ENCODE assay signal across 23 cellular contexts in the genomic region with DNA sequence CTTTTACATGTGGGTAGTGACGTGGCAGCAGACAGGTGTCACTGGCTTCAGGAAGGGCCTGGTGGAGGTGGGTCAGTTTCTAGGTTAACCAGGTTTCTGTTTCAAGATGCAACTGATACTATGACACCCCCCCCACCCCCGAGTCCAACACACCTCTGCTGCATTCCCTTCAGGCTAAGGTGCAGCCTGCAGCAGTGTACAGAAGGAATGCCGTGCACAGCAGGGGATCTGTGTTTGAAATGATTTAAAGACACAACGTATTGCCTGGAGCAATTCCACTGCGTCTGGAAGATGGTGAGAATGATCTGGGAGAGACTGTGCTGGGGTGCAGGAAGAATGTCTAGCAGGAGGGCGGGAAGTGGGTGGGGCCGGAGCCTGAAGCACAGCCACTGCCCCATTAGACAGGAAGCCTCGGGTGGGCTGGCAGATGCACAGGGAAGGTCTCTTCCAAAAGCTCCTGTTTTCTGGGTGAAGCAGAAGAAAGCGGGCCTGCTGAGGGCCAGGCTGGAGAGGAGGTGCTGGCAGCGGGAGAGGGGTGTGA. TPM values are rescaled to one million over a fixed set of nuclear protein-coding genes. Genes with fewer than 3 reads are reported as not detected.
DNase-seq lines count a peak whose midpoint lies in the region; ATAC-seq and TF ChIP-seq lines count a peak whose summit lies in the region.
"Had no signal": no experiment of that assay in that cellular context is flagged by ENCODE, and none has a peak within 500 bp of the region (broad histone marks: within the 10 kb centered on the region; RNA-seq: fewer than 3 reads in every experiment).

No MANE protein-coding gene starts in this region.

- peaks cover 4% of the 10 kb centered on the region for H3K4me1 Mint-ChIP-seq in activated naive CD8-positive, alpha-beta T cell treated with anti-CD3 and anti-CD28 coated beads, Interleukin-2, amount 10 ng/mL, durations not matched to agents 7 days and 5 days
- no peaks in the 10 kb centered on the region for H3K4me1 Mint-ChIP-seq in activated naive CD8-positive, alpha-beta T cell treated with anti-CD3 and anti-CD28 coated beads, Interleukin-2, amount 50 U/mL, for 24 hours
- H3K4me1 Mint-ChIP-seq: activated B cell treated with CpG ODN at 0.5 μM for 24 hours; activated naive CD8-positive, alpha-beta T cell treated with anti-CD3 and anti-CD28 coated beads for 36 hours had no signal

- CTCF ChIA-PET in RWPE1 (lab: Yijun Ruan, JAX), result no interaction called here

- H3K36me3 Mint-ChIP-seq in activated naive CD8-positive, alpha-beta T cell treated with anti-CD3 and anti-CD28 coated beads, Interleukin-2, amount 10 ng/mL, durations not matched to agents 7 days and 5 days, result peaks cover 7% of the 10 kb centered on the region
- H3K36me3 Mint-ChIP-seq in activated naive CD8-positive, alpha-beta T cell treated with anti-CD3 and anti-CD28 coated beads, Interleukin-2, amount 50 U/mL, for 24 hours (ENCODE audit: low read depth), result peaks cover 14% of the 10 kb centered on the region
- H3K36me3 Mint-ChIP-seq: activated naive CD8-positive, alpha-beta T cell treated with anti-CD3 and anti-CD28 coated beads for 36 hours had no signal

- POLR2A ChIA-PET in activated naive CD8-positive, alpha-beta T cell treated with anti-CD3 and anti-CD28 coated beads, Interleukin-2, amount 10 ng/mL, durations not matched to agents 7 days and 5 days (lab: Charles Lee), result no interaction called here
- POLR2A ChIA-PET in RWPE1 (lab: Yijun Ruan, JAX; ENCODE audit: low non-redundant PET), result no interaction called here

- H3K36me3 ChIP-seq in transverse colon, result peaks cover 0 to 63% (median 27%) of the 10 kb centered on the region in 4 donors

- no peak for TF ChIP-seq POLR2A in transverse colon (IDR thresholded peaks at IDR 0.05)

- intact Hi-C loops in transverse colon (cut with DNase I; ENCODE audit: low total_unique reads), result no loop called here

- no peaks in the 10 kb centered on the region for H3K4me1 ChIP-seq in transverse colon
- H3K4me1 ChIP-seq: body of pancreas, colonic mucosa had no signal

- H3K4me3 Mint-ChIP-seq in activated naive CD8-positive, alpha-beta T cell treated with anti-CD3 and anti-CD28 coated beads, Interleukin-2, amount 10 ng/mL, durations not matched to agents 7 days and 5 days, result no peak overlapping the region
- no peak overlapping the region for H3K4me3 Mint-ChIP-seq in activated naive CD8-positive, alpha-beta T cell treated with anti-CD3 and anti-CD28 coated beads, Interleukin-2, amount 50 U/mL, for 24 hours
- H3K4me3 Mint-ChIP-seq: activated B cell treated with CpG ODN at 0.5 μM for 24 hours; activated naive CD8-positive, alpha-beta T cell treated with anti-CD3 and anti-CD28 coated beads for 36 hours; activated T-cell treated with anti-CD3 and anti-CD28 coated beads, Interleukin-2, amount 50 U/mL, for 72 hours; T-helper 17 cell had no signal

- H3K27ac ChIP-seq in RWPE1 (0 out of 2 replicates have a peak overlapping the region, but pooled peaks have one; percentile 8), transverse colon (no peak overlapping the region)
- H3K27ac ChIP-seq: body of pancreas, C4-2B, colonic mucosa had no signal

- no peaks in the 10 kb centered on the region for H3K9me3 Mint-ChIP-seq in activated naive CD8-positive, alpha-beta T cell treated with anti-CD3 and anti-CD28 coated beads, Interleukin-2, amount 10 ng/mL, durations not matched to agents 7 days and 5 days
- no peaks in the 10 kb centered on the region for H3K9me3 Mint-ChIP-seq in activated naive CD8-positive, alpha-beta T cell treated with anti-CD3 and anti-CD28 coated beads, Interleukin-2, amount 50 U/mL, for 24 hours
- H3K9me3 Mint-ChIP-seq: activated B cell treated with CpG ODN at 0.5 μM for 24 hours; activated naive CD8-positive, alpha-beta T cell treated with anti-CD3 and anti-CD28 coated beads for 36 hours; activated T-cell treated with anti-CD3 and anti-CD28 coated beads, Interleukin-2, amount 50 U/mL, for 72 hours; IgD-negative memory B cell had no signal

- TF ChIP-seq EP300 in transverse colon (IDR thresholded peaks at IDR 0.05; ENCODE audit: low read depth), result no peak

- TF ChIP-seq CTCF in RWPE1 (conservative IDR thresholded peaks at IDR 0.05; ENCODE audit: low read depth), result no peak
- TF ChIP-seq CTCF in transverse colon (IDR thresholded peaks at IDR 0.05), result no peak

- DNase-seq in activated naive CD8-positive, alpha-beta T cell treated with anti-CD3 and anti-CD28 coated beads, Interleukin-2, amount 10 ng/mL, durations not matched to agents 7 days and 5 days, result no peak
- no peak for DNase-seq in activated naive CD8-positive, alpha-beta T cell treated with anti-CD3 and anti-CD28 coated beads, Interleukin-2, amount 50 U/mL, for 24 hours
- DNase-seq in RWPE1 (ENCODE audit: low spot score) (no peak), kidney tubule cell (ENCODE audit: low spot score) (peak; percentile 53), transverse colon (peak; percentile 54), MV-4-11 (lab: John Stamatoyannopoulos, UW) (no peak)
- DNase-seq in stimulated activated naive CD4-positive, alpha-beta T cell (lab: John Stamatoyannopoulos, UW), result no peak
- DNase-seq: activated B cell treated with CpG ODN at 0.5 μM for 24 hours; activated CD8-positive, alpha-beta memory T cell treated with anti-CD3 and anti-CD28 coated beads for 24 hours; activated naive CD8-positive, alpha-beta T cell treated with anti-CD3 and anti-CD28 coated beads for 36 hours; activated T-cell treated with anti-CD3 and anti-CD28 coated beads, Interleukin-2, amount 50 U/mL, for 72 hours; body of pancreas; colonic mucosa; GF-D8; midbrain; NCI-H1930; NCI-H510A treated with DMSO at 0.1 percent for 48 hours; retina; T-helper 17 cell had no signal

- H3K27me3 Mint-ChIP-seq in activated naive CD8-positive, alpha-beta T cell treated with anti-CD3 and anti-CD28 coated beads, Interleukin-2, amount 10 ng/mL, durations not matched to agents 7 days and 5 days, result no peaks in the 10 kb centered on the region
- H3K27me3 Mint-ChIP-seq in activated naive CD8-positive, alpha-beta T cell treated with anti-CD3 and anti-CD28 coated beads, Interleukin-2, amount 50 U/mL, for 24 hours, result no peaks in the 10 kb centered on the region
- H3K27me3 Mint-ChIP-seq: activated B cell treated with CpG ODN at 0.5 μM for 24 hours; activated naive CD8-positive, alpha-beta T cell treated with anti-CD3 and anti-CD28 coated beads for 36 hours; IgD-negative memory B cell; T-helper 17 cell had no signal

- in situ Hi-C loops in transverse colon (cut with MboI; ENCODE audit: low pct_ligation_motif_present in 1 of 4, low pct_unique_long_range_greater_than_20kb in 1 of 4, low sequenced_read_pairs in 3 of 4), result no loop called here

- H3K4me3 ChIP-seq in transverse colon, result no peak overlapping the region
- H3K4me3 ChIP-seq: body of pancreas, colonic mucosa, GM12878 had no signal

- H3K27me3 ChIP-seq in transverse colon, result no peaks in the 10 kb centered on the region
- H3K27me3 ChIP-seq: body of pancreas, colonic mucosa had no signal

- no peaks in the 10 kb centered on the region for H3K9me3 ChIP-seq in transverse colon
- H3K9me3 ChIP-seq: body of pancreas, colonic mucosa had no signal

- WGBS in transverse colon (ENCODE audit: low coverage in 1 of 2), 2 donors, result 61 to 100% methylated on average over 2 to 10 of the region's 10 CpGs

- H3K27ac Mint-ChIP-seq in activated naive CD8-positive, alpha-beta T cell treated with anti-CD3 and anti-CD28 coated beads, Interleukin-2, amount 10 ng/mL, durations not matched to agents 7 days and 5 days, result peak overlapping the region; percentile 26
- no peak overlapping the region for H3K27ac Mint-ChIP-seq in activated naive CD8-positive, alpha-beta T cell treated with anti-CD3 and anti-CD28 coated beads, Interleukin-2, amount 50 U/mL, for 24 hours
- H3K27ac Mint-ChIP-seq: activated B cell treated with CpG ODN at 0.5 μM for 24 hours; activated naive CD8-positive, alpha-beta T cell treated with anti-CD3 and anti-CD28 coated beads for 36 hours; activated T-cell treated with anti-CD3 and anti-CD28 coated beads, Interleukin-2, amount 50 U/mL, for 72 hours had no signal

- ATAC-seq in activated naive CD8-positive, alpha-beta T cell treated with anti-CD3 and anti-CD28 coated beads, Interleukin-2, amount 10 ng/mL, durations not matched to agents 7 days and 5 days (ENCODE audit: low read depth), result no peak
- ATAC-seq in activated naive CD8-positive, alpha-beta T cell treated with anti-CD3 and anti-CD28 coated beads, Interleukin-2, amount 50 U/mL, for 24 hours, result no peak
- no peak for ATAC-seq in HG02870 (IDR thresholded peaks at IDR 0.05; ENCODE audit: unreplicated experiment)
- ATAC-seq: activated T-cell treated with anti-CD3 and anti-CD28 coated beads, Interleukin-2, amount 50 U/mL, for 72 hours; body of pancreas; GM12878; T-helper 17 cell had no signal

RNA-seq across cellular contexts. Expression of a gene that starts 11.9 kb away (rescaled TPM):
- 10 to 100 TPM in 1 of 2 experiments, 1 to 10 TPM in 1; 9.2 to 10.5 TPM for total RNA-seq in activated naive CD8-positive, alpha-beta T cell treated with anti-CD3 and anti-CD28 coated beads, Interleukin-2, amount 10 ng/mL, durations not matched to agents 7 days and 5 days
- 1 to 10 TPM in 3 of 4 donors, under 1 TPM in 1; 1.00 to 7.5 (median 4.2) TPM for total RNA-seq in transverse colon

Comparison
In these comparisons a context has a peak if more than half of its experiments do, and no peak if none do; other contexts are left out.
1. DNase-seq: peak in kidney tubule cell (single experiment) and transverse colon (single experiment); none in activated naive CD8-positive, alpha-beta T cell treated with anti-CD3 and anti-CD28 coated beads, Interleukin-2, amount 10 ng/mL, durations not matched to agents 7 days and 5 days (single experiment), activated naive CD8-positive, alpha-beta T cell treated with anti-CD3 and anti-CD28 coated beads, Interleukin-2, amount 50 U/mL, for 24 hours (single experiment), RWPE1 (single experiment), stimulated activated naive CD4-positive, alpha-beta T cell (0 of 6) and MV-4-11 (single experiment).